6 cellular contexts compared by ENCODE assay signal in the genomic region with DNA sequence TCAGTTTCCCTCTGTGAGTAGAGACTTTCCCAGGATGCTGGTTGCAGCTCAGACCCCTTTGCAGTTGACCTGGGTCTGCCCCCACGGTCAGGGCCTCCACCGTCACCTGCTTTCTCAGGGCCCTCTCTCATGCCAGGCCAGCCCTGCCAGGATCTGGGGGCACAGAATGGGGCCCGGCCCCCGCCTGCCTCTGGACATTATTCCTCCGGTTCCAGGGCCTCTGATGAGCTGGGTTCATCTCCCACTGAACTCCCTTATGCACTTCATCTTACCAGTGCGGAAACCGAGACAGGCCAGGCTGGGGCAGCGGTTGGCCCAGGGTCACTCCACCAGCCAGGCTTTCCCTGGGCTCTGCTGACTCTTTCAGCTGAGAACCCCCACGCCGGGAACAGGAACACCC. TPM values are rescaled to one million over a fixed set of nuclear protein-coding genes. Genes with fewer than 3 reads are reported as not detected.
"Had no signal": no experiment of that assay in that cellular context is flagged by ENCODE, and none has a peak within 500 bp of the region (broad histone marks: within the 10 kb centered on the region; RNA-seq: fewer than 3 reads in every experiment).

No MANE protein-coding gene starts in this region.

- H3K4me3 ChIP-seq: K562 had no signal

- H3K27ac ChIP-seq: HL-60 had no signal

- ATAC-seq: HepG2, K562 had no signal

- DNase-seq: IMR-90, KBM-7, KG1 had no signal

RNA-seq across cellular contexts. Expression of a gene that starts 19.8 kb away (rescaled TPM):
- polyA plus RNA-seq: HepG2 had no signal
